9 cellular contexts compared by ENCODE assay signal in genomic region chr2:101717041-101717817, GRCh38. TPM values are rescaled to one million over a fixed set of nuclear protein-coding genes. Genes with fewer than 3 reads are reported as not detected.
A peak's percentile ranks its signal among the peaks of the same experiment; 100 is the strongest.
DNase-seq lines count a peak whose midpoint lies in the region; ATAC-seq and TF ChIP-seq lines count a peak whose summit lies in the region.
"Had no signal": no experiment of that assay in that cellular context is flagged by ENCODE, and none has a peak within 500 bp of the region (broad histone marks: within the 10 kb centered on the region; RNA-seq: fewer than 3 reads in every experiment).

No MANE protein-coding gene starts in this region.

- peaks cover 36% of the 10 kb centered on the region for H3K36me3 Mint-ChIP-seq in activated T-helper 2 cell treated with anti-CD3 and anti-CD28 coated beads, Interferon-gamma antibody, Interleukin-2, Interleukin-4, amounts not matched to agents 10 μg/mL and 5 μg/mL and 100 μg/mL, durations not matched to agents 14 hours and 24 hours and 36 hours (ENCODE audit: low read depth)

- ATAC-seq in HG03159 (IDR thresholded peaks at IDR 0.05; ENCODE audit: unreplicated experiment): peak; percentile 79
- ATAC-seq in psoas muscle: no peak

- H3K27me3 ChIP-seq in psoas muscle (ENCODE audit: insufficient read depth in 3 of 3, low read length in 2 of 3): no peaks in the 10 kb centered on the region

- no peak overlapping the region for H3K27ac ChIP-seq in psoas muscle

- H3K4me1 ChIP-seq in psoas muscle: peaks cover 18% of the 10 kb centered on the region

- peak overlapping the region; percentile 38 for H3K4me3 Mint-ChIP-seq in activated T-helper 2 cell treated with anti-CD3 and anti-CD28 coated beads, Interferon-gamma antibody, Interleukin-2, Interleukin-4, amounts not matched to agents 10 μg/mL and 5 μg/mL and 100 μg/mL, durations not matched to agents 14 hours and 24 hours and 36 hours (ENCODE audit: low read depth)
- H3K4me3 Mint-ChIP-seq: dendritic cell treated with granulocyte-macrophage colony-stimulating factor and Interleukin-4, amounts not matched to agents 40 ng/mL and 50 ng/mL, for 4 days had no signal

- H3K9me3 ChIP-seq in psoas muscle: no peaks in the 10 kb centered on the region

- no peak overlapping the region for H3K4me3 ChIP-seq in psoas muscle

- TF ChIP-seq CTCF in psoas muscle (IDR thresholded peaks at IDR 0.05): no peak

- WGBS in psoas muscle, 3 donors: 88 to 94% (median 89%) methylated on average over 9 of the region's 9 CpGs

- H3K4me1 Mint-ChIP-seq in activated T-helper 2 cell treated with anti-CD3 and anti-CD28 coated beads, Interferon-gamma antibody, Interleukin-2, Interleukin-4, amounts not matched to agents 10 μg/mL and 5 μg/mL and 100 μg/mL, durations not matched to agents 14 hours and 24 hours and 36 hours (ENCODE audit: low read depth): peaks cover 60% of the 10 kb centered on the region

- H3K9me3 Mint-ChIP-seq in activated T-helper 2 cell treated with anti-CD3 and anti-CD28 coated beads, Interferon-gamma antibody, Interleukin-2, Interleukin-4, amounts not matched to agents 10 μg/mL and 5 μg/mL and 100 μg/mL, durations not matched to agents 14 hours and 24 hours and 36 hours: peaks cover 3% of the 10 kb centered on the region
- H3K9me3 Mint-ChIP-seq: dendritic cell treated with granulocyte-macrophage colony-stimulating factor and Interleukin-4, amounts not matched to agents 40 ng/mL and 50 ng/mL, for 4 days had no signal

- intact Hi-C loops in activated T-helper 2 cell treated with anti-CD3 and anti-CD28 coated beads, Interferon-gamma antibody, Interleukin-2, Interleukin-4, amounts not matched to agents 10 μg/mL and 5 μg/mL and 100 μg/mL, durations not matched to agents 14 hours and 24 hours and 36 hours (cut with micrococcal nuclease): loop anchor here (1.0 to 10.0 kb wide), 5 partner anchors 18 to 718 kb away; partner anchors contain the start of gene RFX8
- intact Hi-C loops in psoas muscle (cut with DNase I): no loop called here

- H3K36me3 ChIP-seq in psoas muscle (ENCODE audit: insufficient read depth in 1 of 2, low read depth in 1 of 2): no peaks in the 10 kb centered on the region

- peak; percentile 28 for DNase-seq in stimulated activated CD4-positive, alpha-beta T cell treated with anti-CD3 and anti-CD28 coated beads, Interleukin-4, amount 100 ng/mL, for 1 hour
- no peak for DNase-seq in stimulated activated CD4-positive, alpha-beta T cell treated with anti-CD3 and anti-CD28 coated beads, Interleukin-12 subunit alpha, Interleukin-12 subunit beta, amount 100 ng/mL, for 4 hours
- DNase-seq in activated T-helper 2 cell treated with anti-CD3 and anti-CD28 coated beads, Interferon-gamma antibody, Interleukin-2, Interleukin-4, amounts not matched to agents 10 μg/mL and 5 μg/mL and 100 μg/mL, durations not matched to agents 14 hours and 24 hours and 36 hours (ENCODE audit: low spot score): no peak
- DNase-seq in psoas muscle (no peak), SHP77 treated with DMSO at 0.1 percent for 48 hours (lab: John Stamatoyannopoulos, UW) (no peak), ecto neural progenitor cell (ENCODE audit: low spot score) (no peak), D341Med (ENCODE audit: low spot score) (no peak)

- peak overlapping the region; percentile 83 for H3K27ac Mint-ChIP-seq in activated T-helper 2 cell treated with anti-CD3 and anti-CD28 coated beads, Interferon-gamma antibody, Interleukin-2, Interleukin-4, amounts not matched to agents 10 μg/mL and 5 μg/mL and 100 μg/mL, durations not matched to agents 14 hours and 24 hours and 36 hours

- no peaks in the 10 kb centered on the region for H3K27me3 Mint-ChIP-seq in activated T-helper 2 cell treated with anti-CD3 and anti-CD28 coated beads, Interferon-gamma antibody, Interleukin-2, Interleukin-4, amounts not matched to agents 10 μg/mL and 5 μg/mL and 100 μg/mL, durations not matched to agents 14 hours and 24 hours and 36 hours (ENCODE audit: low read depth)
- H3K27me3 Mint-ChIP-seq: dendritic cell treated with granulocyte-macrophage colony-stimulating factor and Interleukin-4, amounts not matched to agents 40 ng/mL and 50 ng/mL, for 4 days had no signal

RNA-seq across cellular contexts. Expression of gene MAP4K4, which starts 19.7 kb away (rescaled TPM):
- total RNA-seq in activated T-helper 2 cell treated with anti-CD3 and anti-CD28 coated beads, Interferon-gamma antibody, Interleukin-2, Interleukin-4, amounts not matched to agents 10 μg/mL and 5 μg/mL and 100 μg/mL, durations not matched to agents 14 hours and 24 hours and 36 hours: 36.8 and 40.6 TPM in 2 replicates
- 10 to 100 TPM; 45.5 to 89.5 (median 80.7) TPM for total RNA-seq in psoas muscle
- 10 to 100 TPM; 20.1 to 99.9 (median 54.0) TPM for polyA plus RNA-seq in psoas muscle
